In genomic region chr4:175953960-175954521, GRCh38 we compare ENCODE assay signal across 8 cellular contexts.
DNase-seq lines count a peak whose midpoint lies in the region; ATAC-seq and TF ChIP-seq lines count a peak whose summit lies in the region.

No MANE protein-coding gene starts in this region.

- H3K27ac ChIP-seq in gastroesophageal sphincter (peak overlapping the region in 1 of 4 donors; percentile 2), testis (no peak overlapping the region)

- no peak for DNase-seq in testis
- no peak for DNase-seq in activated naive CD4-positive, alpha-beta T cell treated with Interleukin-2 at 50 U/mL for 16 hours
- no peak for DNase-seq in T1000 (lab: John Stamatoyannopoulos, UW)
- DNase-seq in activated naive CD4-positive, alpha-beta T cell treated with anti-CD3 and anti-CD28 coated beads, Interleukin-2, amount 50 U/mL, for 16 hours, result no peak

- H3K27me3 ChIP-seq in gastroesophageal sphincter, result no peaks in the 10 kb centered on the region
- H3K27me3 ChIP-seq in testis, result no peaks in the 10 kb centered on the region

- WGBS in gastroesophageal sphincter (ENCODE audit: low coverage in 1 of 2), 2 donors, result 100% methylated on average over 2 to 5 of the region's 5 CpGs
- WGBS in testis, 2 donors, result 88% methylated on average over 5 of the region's 5 CpGs

- TF ChIP-seq CTCF in gastroesophageal sphincter (IDR thresholded peaks at IDR 0.05), result no peak
- TF ChIP-seq CTCF in testis (IDR thresholded peaks at IDR 0.05), result no peak

- TF ChIP-seq EP300 in gastroesophageal sphincter (IDR thresholded peaks at IDR 0.05), result no peak

- H3K4me1 ChIP-seq in gastroesophageal sphincter (no peaks in the 10 kb centered on the region), testis (no peaks in the 10 kb centered on the region)

- H3K9me3 ChIP-seq in gastroesophageal sphincter, result no peaks in the 10 kb centered on the region
- H3K9me3 ChIP-seq in testis, result no peaks in the 10 kb centered on the region

- no peaks in the 10 kb centered on the region for H3K36me3 ChIP-seq in gastroesophageal sphincter
- H3K36me3 ChIP-seq in testis (ENCODE audit: low read depth, missing control alignments), result no peaks in the 10 kb centered on the region

- intact Hi-C loops in testis (cut with DNase I; ENCODE audit: low total_unique reads), result no loop called here

- ATAC-seq in GM18508 (IDR thresholded peaks at IDR 0.05; ENCODE audit: insufficient read depth, unreplicated experiment), result peak; percentile 90
- ATAC-seq in GM21737 (IDR thresholded peaks at IDR 0.05; ENCODE audit: unreplicated experiment), result peak; percentile 72
- ATAC-seq in HG03575 (IDR thresholded peaks at IDR 0.05; ENCODE audit: extremely low read depth, insufficient number of reproducible peaks, low FRiP score, unreplicated experiment), result peak; percentile 73
- ATAC-seq in gastroesophageal sphincter, result peak; percentile 19

- H3K4me3 ChIP-seq in gastroesophageal sphincter (no peak overlapping the region), testis (no peak overlapping the region)

- TF ChIP-seq POLR2A in gastroesophageal sphincter (IDR thresholded peaks at IDR 0.05), result no peak
- no peak for TF ChIP-seq POLR2A in testis (IDR thresholded peaks at IDR 0.05)

Comparison
In these comparisons a context has a peak if more than half of its experiments do, and no peak if none do; other contexts are left out.
1. ATAC-seq: peak in every context shown above with its lines; median percentile 90 in GM18508; 73 in HG03575; 72 in GM21737; 19 in gastroesophageal sphincter.